Comparison of ENCODE assay signal across 10 cellular contexts in genomic region chr9:37209431-37210386, GRCh38.
DNase-seq lines count a peak whose midpoint lies in the region; ATAC-seq and TF ChIP-seq lines count a peak whose summit lies in the region.
"Had no signal": no experiment of that assay in that cellular context is flagged by ENCODE, and none has a peak within 500 bp of the region (broad histone marks: within the 10 kb centered on the region; RNA-seq: fewer than 3 reads in every experiment).

No MANE protein-coding gene starts in this region.

- peaks cover 35% of the 10 kb centered on the region for H3K79me2 ChIP-seq in GM23248 (ENCODE audit: insufficient read depth)

- no peak for DNase-seq in CD4-positive, alpha-beta memory T cell
- DNase-seq in GM23248 (peak; percentile 17), hepatic stellate cell (ENCODE audit: low spot score) (peak; percentile 13), Calu3 (no peak), HK-2 (ENCODE audit: unreplicated experiment) (no peak)
- DNase-seq in T-helper 2 cell treated with Interferon-gamma antibody and Interleukin-4, amounts not matched to agents 5 μg/mL and 100 μg/mL, for 36 hours (ENCODE audit: low spot score): no peak
- DNase-seq in activated CD8-positive, alpha-beta memory T cell treated with anti-CD3 and anti-CD28 coated beads, Interleukin-2, amount 50 U/mL, for 48 hours: no peak
- DNase-seq: kidney glomerular epithelial cell had no signal

- in situ Hi-C loops in GM23248 (cut with MboI): loop anchor here (10.0 kb wide), 1 partner anchor 55 kb away; no protein-coding TSS in a partner anchor

- H3F3A ChIP-seq in GM23248 (ENCODE audit: insufficient read depth): 0 out of 2 replicates have a peak, but pooled peaks cover 4% of the 10 kb centered on the region

- peak overlapping the region in 5 of 7 donors; percentile 2 to 64 (median 6) for H3K27ac Mint-ChIP-seq in CD4-positive, alpha-beta memory T cell
- peak overlapping the region; percentile 77 for H3K27ac Mint-ChIP-seq in T-helper 2 cell treated with Interferon-gamma antibody and Interleukin-4, amounts not matched to agents 5 μg/mL and 100 μg/mL, for 36 hours
- no peak overlapping the region for H3K27ac Mint-ChIP-seq in Calu3 (ENCODE audit: unreplicated experiment)

- H3K4me1 Mint-ChIP-seq in CD4-positive, alpha-beta memory T cell: peaks cover 21 to 43% (median 34%) of the 10 kb centered on the region in 4 donors
- H3K4me1 Mint-ChIP-seq in T-helper 2 cell treated with Interferon-gamma antibody and Interleukin-4, amounts not matched to agents 5 μg/mL and 100 μg/mL, for 36 hours (ENCODE audit: low read depth): peaks cover 36% of the 10 kb centered on the region
- no peaks in the 10 kb centered on the region for H3K4me1 Mint-ChIP-seq in Calu3 (ENCODE audit: low read depth, unreplicated experiment)

- TF ChIP-seq CTCF in Calu3 (IDR thresholded peaks at IDR 0.05; ENCODE audit: unreplicated experiment): no peak

- H3K27me3 ChIP-seq in CD4-positive, alpha-beta memory T cell (ENCODE audit: insufficient read depth, low read length): no peaks in the 10 kb centered on the region
- no peaks in the 10 kb centered on the region for H3K27me3 ChIP-seq in GM23248 (replicated peaks; ENCODE audit: insufficient read depth)
- H3K27me3 ChIP-seq: ascending aorta had no signal

- peaks cover 7% of the 10 kb centered on the region for H3K4me1 ChIP-seq in CD4-positive, alpha-beta memory T cell (ENCODE audit: insufficient read depth, low read length)
- 0 out of 2 replicates have a peak, but pooled peaks cover 4% of the 10 kb centered on the region for H3K4me1 ChIP-seq in GM23248 (ENCODE audit: insufficient read depth)
- H3K4me1 ChIP-seq: ascending aorta had no signal

- H4K20me1 ChIP-seq in GM23248 (ENCODE audit: insufficient read depth): no peaks in the 10 kb centered on the region

- no peak overlapping the region for H3K27ac ChIP-seq in CD4-positive, alpha-beta memory T cell (ENCODE audit: low read depth, low read length)
- H3K27ac ChIP-seq in GM23248: no peak overlapping the region
- H3K27ac ChIP-seq: ascending aorta had no signal

- intact Hi-C loops in CD4-positive, alpha-beta memory T cell (cut with micrococcal nuclease): no loop called here
- intact Hi-C loops in Calu3 (cut with micrococcal nuclease; ENCODE audit: unreplicated experiment): no loop called here

- peaks cover 28 to 55% of the 10 kb centered on the region in 2 donors for H3K36me3 Mint-ChIP-seq in CD4-positive, alpha-beta memory T cell
- H3K36me3 Mint-ChIP-seq in T-helper 2 cell treated with Interferon-gamma antibody and Interleukin-4, amounts not matched to agents 5 μg/mL and 100 μg/mL, for 36 hours (ENCODE audit: low read depth): peaks cover 32% of the 10 kb centered on the region
- H3K36me3 Mint-ChIP-seq in Calu3 (ENCODE audit: insufficient read depth, unreplicated experiment): no peaks in the 10 kb centered on the region

- no peak for ATAC-seq in GM18519 (IDR thresholded peaks at IDR 0.05; ENCODE audit: low FRiP score, unreplicated experiment)

- H2AFZ ChIP-seq in GM23248: no peak overlapping the region

- POLR2A ChIA-PET in CD4-positive, alpha-beta memory T cell (lab: Charles Lee; ENCODE audit: partially characterized antibody): no interaction called here

- H3K9me2 ChIP-seq in GM23248 (ENCODE audit: insufficient read depth): no peaks in the 10 kb centered on the region

- no peak overlapping the region for H3K4me2 ChIP-seq in GM23248 (ENCODE audit: unreplicated experiment)

- CTCF ChIA-PET in CD4-positive, alpha-beta memory T cell (lab: Charles Lee; ENCODE audit: partially characterized antibody): no interaction called here
- CTCF ChIA-PET in Calu3 (lab: Charles Lee): no interaction called here

- H3K9me3 Mint-ChIP-seq in CD4-positive, alpha-beta memory T cell: no peaks in the 10 kb centered on the region
- H3K9me3 Mint-ChIP-seq in T-helper 2 cell treated with Interferon-gamma antibody and Interleukin-4, amounts not matched to agents 5 μg/mL and 100 μg/mL, for 36 hours: no peaks in the 10 kb centered on the region
- no peaks in the 10 kb centered on the region for H3K9me3 Mint-ChIP-seq in Calu3 (ENCODE audit: low read depth, unreplicated experiment)

- no peaks in the 10 kb centered on the region for H3K9me3 ChIP-seq in CD4-positive, alpha-beta memory T cell (ENCODE audit: control insufficient read depth in 1 of 2, low read length in 2 of 2)
- no peaks in the 10 kb centered on the region for H3K9me3 ChIP-seq in GM23248 (ENCODE audit: low read depth)

- BruUV-seq in Calu3 (replicated peaks; lab: Mats Ljungman, UMichigan): no TSS peak

- H3K36me3 ChIP-seq in CD4-positive, alpha-beta memory T cell (ENCODE audit: insufficient read depth, low read length): peaks cover 6% of the 10 kb centered on the region
- no peaks in the 10 kb centered on the region for H3K36me3 ChIP-seq in GM23248 (ENCODE audit: low read depth)

- no peak overlapping the region for H3K9ac ChIP-seq in GM23248

- no peaks in the 10 kb centered on the region for H3K27me3 Mint-ChIP-seq in CD4-positive, alpha-beta memory T cell
- H3K27me3 Mint-ChIP-seq in T-helper 2 cell treated with Interferon-gamma antibody and Interleukin-4, amounts not matched to agents 5 μg/mL and 100 μg/mL, for 36 hours (ENCODE audit: low read depth): no peaks in the 10 kb centered on the region
- H3K27me3 Mint-ChIP-seq in Calu3 (ENCODE audit: unreplicated experiment): no peaks in the 10 kb centered on the region

- 35 to 39% methylated on average over 2 of the region's 2 CpGs for WGBS in GM23248 (ENCODE audit: low coverage in 1 of 2, low lambda C conversion rate in 2 of 2, missing lambda C conversion rate in 2 of 2), 2 experiments

- no peak overlapping the region for H3K4me3 ChIP-seq in CD4-positive, alpha-beta memory T cell (ENCODE audit: low read length in 2 of 2)
- H3K4me3 ChIP-seq in GM23248: no peak overlapping the region
- H3K4me3 ChIP-seq: ascending aorta had no signal

- H3K4me3 Mint-ChIP-seq in CD4-positive, alpha-beta memory T cell: peak overlapping the region in 2 of 8 donors; percentile 0 to 17
- peak overlapping the region; percentile 22 for H3K4me3 Mint-ChIP-seq in T-helper 2 cell treated with Interferon-gamma antibody and Interleukin-4, amounts not matched to agents 5 μg/mL and 100 μg/mL, for 36 hours
- no peak overlapping the region for H3K4me3 Mint-ChIP-seq in Calu3 (ENCODE audit: low read depth, unreplicated experiment)

Comparison
In these comparisons a context has a peak if more than half of its experiments do, and no peak if none do; other contexts are left out.
1. DNase-seq: peak in GM23248 (single experiment) and hepatic stellate cell (single experiment); none in CD4-positive, alpha-beta memory T cell (0 of 5), T-helper 2 cell treated with Interferon-gamma antibody and Interleukin-4, amounts not matched to agents 5 μg/mL and 100 μg/mL, for 36 hours (single experiment), activated CD8-positive, alpha-beta memory T cell treated with anti-CD3 and anti-CD28 coated beads, Interleukin-2, amount 50 U/mL, for 48 hours (single experiment), Calu3 (single experiment) and HK-2 (single experiment).